Comparison of ENCODE assay signal across 9 cellular contexts in the genomic region with DNA sequence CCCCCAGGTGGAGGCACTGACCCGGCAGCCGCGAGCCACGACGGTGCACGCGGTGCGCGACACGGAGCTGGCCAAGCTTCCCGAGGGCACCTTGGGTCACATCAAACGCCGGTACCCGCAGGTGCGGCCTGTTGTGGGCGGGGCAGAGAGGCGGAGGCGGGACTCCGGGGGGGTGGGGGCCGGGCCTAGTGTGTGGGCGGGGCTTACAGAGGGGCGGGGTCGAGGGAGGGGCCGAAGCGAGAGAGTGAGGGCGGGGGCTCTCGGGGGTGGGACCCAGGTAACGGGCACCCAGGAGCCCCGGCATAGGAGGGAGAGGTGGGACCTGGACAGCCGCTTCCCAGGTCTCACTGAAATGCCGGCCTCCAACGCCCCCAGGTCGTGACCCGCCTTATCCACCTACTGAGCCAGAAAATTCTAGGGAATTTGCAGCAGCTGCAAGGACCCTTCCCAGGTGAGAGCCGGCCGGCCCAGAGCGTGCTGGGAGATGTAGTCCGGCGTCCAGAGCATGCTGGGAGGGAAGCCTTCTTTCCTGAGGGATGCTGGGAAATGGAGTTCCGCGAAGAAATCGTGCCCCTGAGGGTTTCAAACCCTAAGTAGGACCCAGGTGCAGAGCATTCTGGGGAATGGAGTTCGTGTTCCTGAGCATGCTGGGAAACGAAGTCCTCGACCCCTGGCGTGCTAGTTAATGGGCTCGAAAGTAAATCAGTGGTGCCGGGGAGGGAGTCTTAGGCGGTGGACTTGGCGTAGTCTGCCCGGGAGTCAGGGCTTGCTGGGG. TPM values are rescaled to one million over a fixed set of nuclear protein-coding genes. Genes with fewer than 3 reads are reported as not detected.
A peak's percentile ranks its signal among the peaks of the same experiment; 100 is the strongest.
DNase-seq lines count a peak whose midpoint lies in the region; ATAC-seq and TF ChIP-seq lines count a peak whose summit lies in the region.
"Had no signal": no experiment of that assay in that cellular context is flagged by ENCODE, and none has a peak within 500 bp of the region (broad histone marks: within the 10 kb centered on the region; RNA-seq: fewer than 3 reads in every experiment).

No MANE protein-coding gene starts in this region.

- H3K4me1 ChIP-seq in DND-41 (ENCODE audit: insufficient read depth, low read length) (no peaks in the 10 kb centered on the region), hepatocyte (ENCODE audit: insufficient read depth) (no peaks in the 10 kb centered on the region)

- H3K79me2 ChIP-seq in DND-41 (ENCODE audit: insufficient read depth, low read length) (no peaks in the 10 kb centered on the region), hepatocyte (no peaks in the 10 kb centered on the region)

- no peak overlapping the region for H3K4me2 ChIP-seq in DND-41 (ENCODE audit: insufficient read depth, low read length)
- peak overlapping the region; percentile 73 for H3K4me2 ChIP-seq in hepatocyte

- no peaks in the 10 kb centered on the region for H3K9me2 ChIP-seq in hepatocyte (replicated peaks; ENCODE audit: insufficient read depth)

- peak; percentile 58; the same call in 2 of the 3 replicates for ATAC-seq in DND-41 (ENCODE audit: insufficient read depth, low read depth)
- no peak for ATAC-seq in GM19463 (IDR thresholded peaks at IDR 0.05; ENCODE audit: unreplicated experiment)
- ATAC-seq in HG02571 (IDR thresholded peaks at IDR 0.05; ENCODE audit: unreplicated experiment) = no peak

- DNase-seq in DND-41 = peak; percentile 38
- DNase-seq in LNCaP clone FGC (ENCODE audit: low read depth) = peak; percentile 17
- DNase-seq in hepatocyte (ENCODE audit: low spot score) = peak; percentile 86
- DNase-seq in putamen (ENCODE audit: low spot score) = peak; percentile 85
- no peak for DNase-seq in dedifferentiated amniotic fluid mesenchymal stem cell (ENCODE audit: extremely low spot score)

- H3K9me3 ChIP-seq in DND-41 (ENCODE audit: insufficient read depth, low read length, severe bottlenecking) (no peaks in the 10 kb centered on the region), hepatocyte (ENCODE audit: low read depth) (no peaks in the 10 kb centered on the region)

- H3K36me3 ChIP-seq in DND-41 (ENCODE audit: insufficient read depth, low read length) = peaks cover 25% of the 10 kb centered on the region
- H3K36me3 ChIP-seq in hepatocyte (replicated peaks; ENCODE audit: insufficient read depth, low read depth) = no peaks in the 10 kb centered on the region

- H3K4me3 ChIP-seq in DND-41 (ENCODE audit: low read depth in 1 of 2, low read length in 2 of 2) (no peak overlapping the region), LNCaP clone FGC (ENCODE audit: low read depth, low read length) (no peak overlapping the region), hepatocyte (no peak overlapping the region)

- WGBS in hepatocyte (ENCODE audit: low lambda C conversion rate, missing lambda C conversion rate) = 38% methylated on average over 31 of the region's 51 CpGs

- H2AFZ ChIP-seq in DND-41 (ENCODE audit: low read depth, low read length) (no peak overlapping the region), hepatocyte (no peak overlapping the region)

- TF ChIP-seq CTCF in DND-41 (IDR thresholded peaks at IDR 0.05; ENCODE audit: borderline replicate concordance, extremely low read depth, low read length, poor library complexity, severe bottlenecking) (no peak), LNCaP clone FGC (IDR thresholded peaks at IDR 0.05; ENCODE audit: control insufficient read depth, extremely low read depth, insufficient read depth) (no peak), hepatocyte (IDR thresholded peaks at IDR 0.05; ENCODE audit: poor library complexity) (no peak)

- H3K27ac ChIP-seq in DND-41 (ENCODE audit: low read length) = no peak overlapping the region
- H3K27ac ChIP-seq in angular gyrus (ENCODE audit: low read depth, low read length) = peak overlapping the region; percentile 48
- no peak overlapping the region for H3K27ac ChIP-seq in hepatocyte

- H3K27me3 ChIP-seq in DND-41 (ENCODE audit: insufficient read depth, low read length, poor library complexity) (no peaks in the 10 kb centered on the region), hepatocyte (no peaks in the 10 kb centered on the region)

- no peaks in the 10 kb centered on the region; the same call in 1 of the 2 replicates for H4K20me1 ChIP-seq in DND-41 (ENCODE audit: insufficient read depth, low read length)
- H4K20me1 ChIP-seq in hepatocyte (ENCODE audit: insufficient read depth, poor library complexity, severe bottlenecking) = no peaks in the 10 kb centered on the region

- no peak overlapping the region for H3K9ac ChIP-seq in DND-41 (ENCODE audit: low read depth, low read length)

RNA-seq across cellular contexts. Expression of gene PNPLA6, which starts 15.7 kb away (rescaled TPM):
- 39.9 and 43.0 TPM in 2 replicates for total RNA-seq in hepatocyte
- 49.7 and 50.5 TPM in 2 replicates for polyA plus RNA-seq in hepatocyte

RNA-seq across cellular contexts. Expression of gene MCOLN1, which starts 28.8 kb away (rescaled TPM):
- total RNA-seq in hepatocyte = 15.5 and 19.0 TPM in 2 replicates
- polyA plus RNA-seq in hepatocyte = 55.5 and 60.5 TPM in 2 replicates

RNA-seq across cellular contexts. Expression of gene ZNF358, which starts 35.3 kb away (rescaled TPM):
- total RNA-seq in hepatocyte = 39.9 and 44.1 TPM in 2 replicates
- 37.8 and 43.4 TPM in 2 replicates for polyA plus RNA-seq in hepatocyte

RNA-seq across cellular contexts. Expression of gene CAMSAP3, which starts 44.5 kb away (rescaled TPM):
- 15.1 and 22.8 TPM in 2 replicates for total RNA-seq in hepatocyte
- polyA plus RNA-seq in hepatocyte = 52.6 and 58.5 TPM in 2 replicates
- total RNA-seq: subcutaneous adipose tissue had no signal
